In genomic region chrX:24377911-24378468, GRCh38 we compare ENCODE assay signal across 35 cellular contexts. TPM values are rescaled to one million over a fixed set of nuclear protein-coding genes. Genes with fewer than 3 reads are reported as not detected.
"Had no signal": no experiment of that assay in that cellular context is flagged by ENCODE, and none has a peak within 500 bp of the region (broad histone marks: within the 10 kb centered on the region; RNA-seq: fewer than 3 reads in every experiment).

No MANE protein-coding gene starts in this region.

- H3K27ac ChIP-seq: colonic mucosa, esophagus muscularis mucosa, foreskin keratinocyte, gastroesophageal sphincter, heart left ventricle, hepatocyte, ovary, psoas muscle, sigmoid colon, testis, tibial artery had no signal

- H3K4me3 ChIP-seq: colonic mucosa, esophagus muscularis mucosa, gastroesophageal sphincter, heart left ventricle, hepatocyte, lung, ovary, psoas muscle, sigmoid colon, testis, tibial artery had no signal

- FAIRE-seq: kidney had no signal

- H3K36me3 Mint-ChIP-seq: memory B cell; natural killer cell; stimulated activated memory B cell treated with anti-CD40 and anti-IgM and Interleukin-4, amounts not matched to agents 10 μg/mL and 1 μg/mL and 100 μg/mL, for 72 hours; type B pancreatic cell had no signal

- H3K4me1 ChIP-seq: colonic mucosa, esophagus muscularis mucosa, foreskin keratinocyte, gastroesophageal sphincter, heart left ventricle, psoas muscle, testis, tibial artery had no signal

- H3K27me3 ChIP-seq: colonic mucosa, foreskin keratinocyte, gastroesophageal sphincter, hepatocyte, ovary, sigmoid colon, testis, tibial artery had no signal

- ATAC-seq: foreskin keratinocyte; gastroesophageal sphincter; heart left ventricle; left lobe of liver; natural killer cell; psoas muscle; right cardiac atrium; stimulated activated memory B cell treated with anti-CD40 and anti-IgM and Interleukin-4, amounts not matched to agents 10 μg/mL and 1 μg/mL and 100 μg/mL, for 72 hours; stimulated activated naive CD8-positive, alpha-beta T cell treated with anti-CD3 and anti-CD28 coated beads, Interleukin-15, Interleukin-2, amounts not matched to agents 100 U/mL and 50 U/mL, for 24 hours had no signal

- H3K79me2 ChIP-seq: hepatocyte had no signal

- H3K4me3 Mint-ChIP-seq: dendritic cell treated with granulocyte-macrophage colony-stimulating factor and Interleukin-4, amounts not matched to agents 40 ng/mL and 50 ng/mL, for 4 days; endodermal cell; memory B cell; natural killer cell; stimulated activated memory B cell treated with anti-CD40 and anti-IgM and Interleukin-4, amounts not matched to agents 10 μg/mL and 1 μg/mL and 100 μg/mL, for 72 hours; type B pancreatic cell had no signal

- H3K9me3 ChIP-seq: colonic mucosa, esophagus muscularis mucosa, gastroesophageal sphincter, heart left ventricle, ovary, psoas muscle, sigmoid colon, testis, tibial artery had no signal

- H3K27ac Mint-ChIP-seq: dendritic cell treated with granulocyte-macrophage colony-stimulating factor and Interleukin-4, amounts not matched to agents 40 ng/mL and 50 ng/mL, for 4 days; endodermal cell; memory B cell; natural killer cell; stimulated activated memory B cell treated with anti-CD40 and anti-IgM and Interleukin-4, amounts not matched to agents 10 μg/mL and 1 μg/mL and 100 μg/mL, for 72 hours; type B pancreatic cell had no signal

- H3K9me3 Mint-ChIP-seq: dendritic cell treated with granulocyte-macrophage colony-stimulating factor and Interleukin-4, amounts not matched to agents 40 ng/mL and 50 ng/mL, for 4 days; memory B cell; natural killer cell; stimulated activated memory B cell treated with anti-CD40 and anti-IgM and Interleukin-4, amounts not matched to agents 10 μg/mL and 1 μg/mL and 100 μg/mL, for 72 hours; type B pancreatic cell had no signal

- H2AFZ ChIP-seq: hepatocyte had no signal

- H3K4me1 Mint-ChIP-seq: memory B cell; natural killer cell; stimulated activated memory B cell treated with anti-CD40 and anti-IgM and Interleukin-4, amounts not matched to agents 10 μg/mL and 1 μg/mL and 100 μg/mL, for 72 hours had no signal

- H3K27me3 Mint-ChIP-seq: dendritic cell treated with granulocyte-macrophage colony-stimulating factor and Interleukin-4, amounts not matched to agents 40 ng/mL and 50 ng/mL, for 4 days had no signal

- DNase-seq: colonic mucosa; effector CD8-positive, alpha-beta T cell; endodermal cell; foreskin keratinocyte; heart left ventricle; kidney; natural killer cell; occipital lobe; ovary; posterior cingulate gyrus; psoas muscle; right cardiac atrium; sigmoid colon; stimulated activated CD4-positive, alpha-beta T cell treated with anti-CD3 and anti-CD28 coated beads, Interleukin-2, amount 100 ng/mL, for 24 hours; stimulated activated CD4-positive, alpha-beta T cell treated with anti-CD3 and anti-CD28 coated beads, Interleukin-4, amount 100 ng/mL, for 24 hours; stimulated activated naive CD8-positive, alpha-beta T cell treated with anti-CD3 and anti-CD28 coated beads, Interleukin-15, Interleukin-2, amounts not matched to agents 100 U/mL and 50 U/mL, for 24 hours; substantia nigra; testis; tibial artery had no signal

- H3K4me2 ChIP-seq: hepatocyte had no signal

- H3K36me3 ChIP-seq: colonic mucosa, esophagus muscularis mucosa, gastroesophageal sphincter, heart left ventricle, ovary, sigmoid colon, tibial artery had no signal

RNA-seq across cellular contexts. Expression of gene SUPT20HL1, which starts 17.6 kb away (rescaled TPM):
- total RNA-seq: colonic mucosa, epithelial cell of proximal tubule, esophagus muscularis mucosa, fibroblast of lung, foreskin keratinocyte, heart left ventricle, hepatocyte, kidney, left lobe of liver, liver, lung, mononuclear cell, natural killer cell, occipital lobe, psoas muscle, renal cortical epithelial cell, right cardiac atrium, skeletal muscle tissue had no signal
- polyA plus RNA-seq: fibroblast of lung, foreskin keratinocyte, heart left ventricle, liver, lung, neural cell, psoas muscle, right cardiac atrium, sigmoid colon had no signal
